In genomic region chr3:184337315-184337714, GRCh38 we compare ENCODE assay signal across 8 cellular contexts. TPM values are rescaled to one million over a fixed set of nuclear protein-coding genes. Genes with fewer than 3 reads are reported as not detected.
DNase-seq lines count a peak whose midpoint lies in the region; ATAC-seq, FAIRE-seq and TF ChIP-seq lines count a peak whose summit lies in the region.

TSS of gene FAM131A (plus strand) at chr3:184337600. CDS start at chr3:184337631, 31 bp downstream.

- H3K9ac ChIP-seq in BLaER1 (peak within 1 kb of the TSS; percentile 82), OCI-LY3 (ENCODE audit: low read length) (0 out of 2 replicates have a peak within 1 kb of the TSS, but pooled peaks have one; percentile 47)

- no peaks in the 10 kb centered on the region for H3K9me3 ChIP-seq in BLaER1
- H3K9me3 ChIP-seq in OCI-LY3 (ENCODE audit: insufficient read depth, low read length): no peaks in the 10 kb centered on the region
- H3K9me3 ChIP-seq in tibial nerve: no peaks in the 10 kb centered on the region

- peaks cover 31 to 35% of the 10 kb centered on the region in 2 donors for H3K4me1 Mint-ChIP-seq in effector memory CD8-positive, alpha-beta T cell (ENCODE audit: low read depth in 2 of 2)
- peaks cover 25% of the 10 kb centered on the region for H3K4me1 Mint-ChIP-seq in mesothelial cell of epicardium

- no peak for TF ChIP-seq POLR2A in tibial nerve (IDR thresholded peaks at IDR 0.05)

- no peak for DNase-seq in effector memory CD8-positive, alpha-beta T cell
- DNase-seq in mesothelial cell of epicardium (ENCODE audit: low spot score in 2 of 2, unreplicated experiment in 2 of 2) (no peak), tibial nerve (ENCODE audit: low spot score in 2 of 2) (peak in 1 of 2 donors; percentile 45), HCEC 1CT (no peak), GM19239 (ENCODE audit: insufficient read length, low spot score) (no peak)

- TF ChIP-seq CTCF in OCI-LY3 (IDR thresholded peaks at IDR 0.05; ENCODE audit: low read depth, low read length): no peak
- TF ChIP-seq CTCF in mesothelial cell of epicardium (IDR thresholded peaks at IDR 0.05; ENCODE audit: unreplicated experiment): no peak
- no peak for TF ChIP-seq CTCF in tibial nerve (IDR thresholded peaks at IDR 0.05)

- no peaks in the 10 kb centered on the region for H3K9me3 Mint-ChIP-seq in effector memory CD8-positive, alpha-beta T cell
- H3K9me3 Mint-ChIP-seq in mesothelial cell of epicardium: no peaks in the 10 kb centered on the region

- no peak for ATAC-seq in effector memory CD8-positive, alpha-beta T cell (replicated peaks)
- ATAC-seq in GM19023 (IDR thresholded peaks at IDR 0.05; ENCODE audit: unreplicated experiment): no peak

- peaks cover 42% of the 10 kb centered on the region for H3K36me3 ChIP-seq in BLaER1
- H3K36me3 ChIP-seq in OCI-LY3 (replicated peaks; ENCODE audit: low read depth, low read length): peaks cover 40% of the 10 kb centered on the region
- H3K36me3 ChIP-seq in tibial nerve: peaks cover 0 to 41% (median 10%) of the 10 kb centered on the region in 3 donors

- H3K4me3 Mint-ChIP-seq in effector memory CD8-positive, alpha-beta T cell: peak within 1 kb of the TSS; percentile 85
- H3K4me3 Mint-ChIP-seq in mesothelial cell of epicardium: peak within 1 kb of the TSS; percentile 83

- H3K4me1 ChIP-seq in BLaER1 (peaks cover 52% of the 10 kb centered on the region), OCI-LY3 (ENCODE audit: low read length) (peaks cover 4% of the 10 kb centered on the region; the same call in 1 of the 2 replicates), tibial nerve (peaks cover 0 to 37% (median 23%) of the 10 kb centered on the region in 4 donors)

- H3K27ac ChIP-seq in BLaER1 (peak within 1 kb of the TSS; percentile 64), OCI-LY3 (ENCODE audit: low read length) (no peak within 1 kb of the TSS), tibial nerve (peak within 1 kb of the TSS; percentile 94 to 100 (median 98))

- H3K27me3 Mint-ChIP-seq in effector memory CD8-positive, alpha-beta T cell: no peaks in the 10 kb centered on the region
- H3K27me3 Mint-ChIP-seq in mesothelial cell of epicardium (ENCODE audit: low read depth): no peaks in the 10 kb centered on the region

- FAIRE-seq in GM19239 (lab: Jason Lieb, UNC): no peak

- H3K4me3 ChIP-seq in BLaER1 (peak within 1 kb of the TSS; percentile 77), OCI-LY3 (ENCODE audit: low read length) (peak within 1 kb of the TSS; percentile 80), tibial nerve (peak within 1 kb of the TSS; percentile 63 to 98 (median 89))

- H4K20me1 ChIP-seq in BLaER1: peaks cover 88% of the 10 kb centered on the region
- peaks cover 32% of the 10 kb centered on the region for H4K20me1 ChIP-seq in OCI-LY3 (ENCODE audit: insufficient read depth, low read length)

- H3K36me3 Mint-ChIP-seq in effector memory CD8-positive, alpha-beta T cell (ENCODE audit: insufficient read depth): peaks cover 39% of the 10 kb centered on the region
- peaks cover 8% of the 10 kb centered on the region for H3K36me3 Mint-ChIP-seq in mesothelial cell of epicardium

- no peak for TF ChIP-seq EP300 in tibial nerve (IDR thresholded peaks at IDR 0.05)

- no peaks in the 10 kb centered on the region for H3K79me2 ChIP-seq in OCI-LY3 (ENCODE audit: low read length)

- H2AFZ ChIP-seq in OCI-LY3 (ENCODE audit: low read depth, low read length): no peak within 1 kb of the TSS

- H3K27ac Mint-ChIP-seq in effector memory CD8-positive, alpha-beta T cell: peak within 1 kb of the TSS; percentile 73 to 91
- peak within 1 kb of the TSS; percentile 96 for H3K27ac Mint-ChIP-seq in mesothelial cell of epicardium

- 38 to 57% methylated on average over 6 to 7 of the region's 8 CpGs for WGBS in tibial nerve, 2 donors

- no peaks in the 10 kb centered on the region; the same call in 1 of the 2 replicates for H3K27me3 ChIP-seq in BLaER1
- no peaks in the 10 kb centered on the region for H3K27me3 ChIP-seq in OCI-LY3 (ENCODE audit: low read depth, low read length)
- no peaks in the 10 kb centered on the region for H3K27me3 ChIP-seq in tibial nerve

- H3K4me2 ChIP-seq in BLaER1 (peak within 1 kb of the TSS; percentile 96), OCI-LY3 (ENCODE audit: low read length) (peak within 1 kb of the TSS; percentile 55)

RNA-seq across cellular contexts. Expression of gene FAM131A, which starts in this region (rescaled TPM):
- total RNA-seq in mesothelial cell of epicardium (14.3 to 17.4 TPM (median 15.1 TPM) in 3 replicates), tibial nerve (10 to 100 TPM; 35.0 to 45.3 (median 39.6) TPM)
